ENCODE assay signal across 8 cellular contexts in the genomic region with DNA sequence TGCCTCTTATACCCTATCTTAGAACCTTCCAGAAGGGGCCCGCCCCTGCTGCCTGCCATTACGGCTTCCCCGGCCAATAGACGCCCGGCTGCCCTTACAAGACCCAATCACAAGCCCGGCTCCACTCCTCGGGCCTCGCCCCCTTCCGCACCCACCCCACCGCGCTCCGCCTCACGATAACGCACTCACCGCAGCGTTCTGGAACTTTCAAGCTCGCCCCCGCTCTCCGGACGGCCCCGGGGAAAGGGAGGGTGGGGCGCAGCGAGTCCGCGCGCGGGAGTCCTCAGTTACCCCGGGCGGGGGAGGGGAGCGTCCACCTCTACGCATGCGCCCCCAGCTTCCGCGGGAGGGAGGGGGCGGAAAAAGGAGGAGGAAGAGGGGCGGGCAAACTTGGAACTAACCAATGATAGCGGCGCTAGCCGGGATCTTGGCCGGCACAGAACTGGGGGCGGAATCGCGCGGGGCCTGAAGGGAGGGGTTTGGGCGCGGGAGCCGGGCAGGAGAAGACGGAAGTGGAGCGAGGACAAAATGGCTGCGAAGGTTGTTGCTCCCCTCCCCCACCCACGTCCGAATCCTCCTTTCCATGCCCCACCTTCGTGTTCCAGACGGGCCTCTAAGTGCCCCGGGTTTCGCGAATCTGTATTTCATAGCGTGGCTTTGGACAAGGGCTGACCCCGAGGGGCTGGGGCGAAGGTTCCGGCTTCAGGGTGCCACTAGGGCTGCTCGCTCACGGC. TPM values are rescaled to one million over a fixed set of nuclear protein-coding genes. Genes with fewer than 3 reads are reported as not detected.
DNase-seq lines count a peak whose midpoint lies in the region; ATAC-seq and TF ChIP-seq lines count a peak whose summit lies in the region.

No MANE protein-coding gene starts in this region.

- CTCF ChIA-PET in BJ (lab: Yijun Ruan, JAX): interaction anchor here (0.7 to 2.6 kb wide), 5 partner anchors 8 to 202 kb away, joined by 3 to 9 read pairs (median 6); no protein-coding TSS in a partner anchor

- H3K27ac Mint-ChIP-seq in dendritic cell treated with granulocyte-macrophage colony-stimulating factor and Interleukin-4, amounts not matched to agents 40 ng/mL and 50 ng/mL, for 4 days: peak overlapping the region; percentile 99

- POLR2A ChIA-PET in BJ (lab: Charles Lee): interaction anchor here (0.5 to 0.9 kb wide), 15 partner anchors 9 to 511 kb away, joined by 3 to 23 read pairs (median 3); no protein-coding TSS in a partner anchor

- ATAC-seq in GM19372 (IDR thresholded peaks at IDR 0.05; ENCODE audit: low read depth, unreplicated experiment) (peak; percentile 86), HG03521 (IDR thresholded peaks at IDR 0.05; ENCODE audit: unreplicated experiment) (peak; percentile 89), left lung (peak; percentile 91)

- H3K36me3 Mint-ChIP-seq in dendritic cell treated with granulocyte-macrophage colony-stimulating factor and Interleukin-4, amounts not matched to agents 40 ng/mL and 50 ng/mL, for 4 days (ENCODE audit: low read depth): peaks cover 62% of the 10 kb centered on the region

- peak overlapping the region; percentile 95 for H3K4me3 Mint-ChIP-seq in dendritic cell treated with granulocyte-macrophage colony-stimulating factor and Interleukin-4, amounts not matched to agents 40 ng/mL and 50 ng/mL, for 4 days

- H3K4me1 ChIP-seq in left lung: peaks cover 35 to 70% of the 10 kb centered on the region in 2 donors

- peaks cover 38% of the 10 kb centered on the region for H3K4me1 Mint-ChIP-seq in dendritic cell treated with granulocyte-macrophage colony-stimulating factor and Interleukin-4, amounts not matched to agents 40 ng/mL and 50 ng/mL, for 4 days (ENCODE audit: low read depth)

- TF ChIP-seq CTCF in BJ (IDR thresholded peaks at IDR 0.05; ENCODE audit: insufficient read depth, low read depth, low read length): no peak
- no peak for TF ChIP-seq CTCF in left lung (IDR thresholded peaks at IDR 0.05)

- no peaks in the 10 kb centered on the region for H3K9me3 ChIP-seq in left lung

- no peaks in the 10 kb centered on the region for H3K27me3 Mint-ChIP-seq in dendritic cell treated with granulocyte-macrophage colony-stimulating factor and Interleukin-4, amounts not matched to agents 40 ng/mL and 50 ng/mL, for 4 days

- H3K4me3 ChIP-seq in BJ (ENCODE audit: low read depth, low read length) (peak overlapping the region; percentile 85), left lung (peak overlapping the region; percentile 97 to 100)

- H3K9me3 Mint-ChIP-seq in dendritic cell treated with granulocyte-macrophage colony-stimulating factor and Interleukin-4, amounts not matched to agents 40 ng/mL and 50 ng/mL, for 4 days: no peaks in the 10 kb centered on the region

- H3K36me3 ChIP-seq in BJ (ENCODE audit: control insufficient read depth, insufficient read depth, low read length): peaks cover 18% of the 10 kb centered on the region
- H3K36me3 ChIP-seq in left lung: peaks cover 8 to 43% of the 10 kb centered on the region in 2 donors

- H3K27me3 ChIP-seq in BJ (ENCODE audit: control insufficient read depth, insufficient read depth, low read length) (no peaks in the 10 kb centered on the region), left lung (no peaks in the 10 kb centered on the region)

- H3K27ac ChIP-seq in left lung: peak overlapping the region; percentile 100

- DNase-seq in BJ (ENCODE audit: low read depth) (peak; percentile 99), NCI-H69 (lab: John Stamatoyannopoulos, UW) (peak; percentile 100), left lung (peak; percentile 98 to 99)
- DNase-seq in activated CD4-positive, alpha-beta T cell treated with anti-CD3 and anti-CD28 coated beads, Interleukin-2, amount 50 U/mL, for 24 hours (ENCODE audit: low read depth in 1 of 2, low spot score in 1 of 2): peak; percentile 99 to 100
- peak; percentile 100 for DNase-seq in stimulated activated CD4-positive, alpha-beta T cell treated with anti-CD3 and anti-CD28 coated beads, Interleukin-2, amount 100 ng/mL, for 4 hours (ENCODE audit: low read depth)

- intact Hi-C loops in dendritic cell treated with granulocyte-macrophage colony-stimulating factor and Interleukin-4, amounts not matched to agents 40 ng/mL and 50 ng/mL, for 4 days (cut with micrococcal nuclease): loop anchor here (5.0 to 10.0 kb wide), 2 partner anchors 408 to 1645 kb away; a partner anchor contains a TSS
- intact Hi-C loops in left lung (cut with DNase I): no loop called here

RNA-seq across cellular contexts. Expression of a gene that starts 0.4 kb away (rescaled TPM):
- 2,832 and 2,841 TPM in 2 replicates for polyA plus RNA-seq in BJ (2011; rRNA removed)
- 1,125 and 1,657 TPM in 2 replicates for polyA minus RNA-seq in BJ (2011; rRNA and poly(A)+ RNA removed)
- 1,000 to 10,000 TPM; 1,083 to 1,275 TPM for total RNA-seq in left lung

Comparison
In these comparisons a context has a peak if more than half of its experiments do, and no peak if none do; other contexts are left out.
1. Peak in every context shown above with its lines: DNase-seq, ATAC-seq, H3K4me3 ChIP-seq and H3K27ac ChIP-seq.